Comparison of ENCODE assay signal across 1 cellular context in genomic region chr19:54133312-54133956, GRCh38.
TF ChIP-seq lines count a peak whose summit lies in the region.

No MANE protein-coding gene starts in this region.

TF ChIP-seq in H1, 55 proteins besides CTCF, POLR2A, EP300 and RAD21:
- no peak for TF ChIP-seq JUND (IDR thresholded peaks at IDR 0.05; ENCODE audit: low read length)
- peak; percentile 69; the same call in 1 of the 2 replicates for TF ChIP-seq CBX5 (IDR thresholded peaks at IDR 0.05; ENCODE audit: low read depth, low read length)
- TF ChIP-seq POU5F1 (IDR thresholded peaks at IDR 0.05; ENCODE audit: low read depth, low read length): no peak
- no peak for TF ChIP-seq EZH2 (IDR thresholded peaks at IDR 0.05; ENCODE audit: low read depth, low read length, severe bottlenecking)
- TF ChIP-seq SUZ12 (IDR thresholded peaks at IDR 0.05; ENCODE audit: low read length): peak; percentile 37; the same call in 1 of the 2 replicates
- TF ChIP-seq ZNF274 (IDR thresholded peaks at IDR 0.05; ENCODE audit: borderline replicate concordance, extremely low read depth, low read length): no peak
- TF ChIP-seq, protein P1, sequence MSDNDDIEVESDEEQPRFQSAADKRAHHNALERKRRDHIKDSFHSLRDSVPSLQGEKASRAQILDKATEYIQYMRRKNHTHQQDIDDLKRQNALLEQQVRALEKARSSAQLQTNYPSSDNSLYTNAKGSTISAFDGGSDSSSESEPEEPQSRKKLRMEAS (IDR thresholded peaks at IDR 0.05): no peak
- no peak for TF ChIP-seq KDM4A (IDR thresholded peaks at IDR 0.05; ENCODE audit: low read depth, low read length, severe bottlenecking)
- TF ChIP-seq POLR2AphosphoS5 (IDR thresholded peaks at IDR 0.05; ENCODE audit: low read depth, low read length): peak; percentile 76
- TF ChIP-seq YY1 (IDR thresholded peaks at IDR 0.05; ENCODE audit: low read depth, low read length): peak; percentile 61; the same call in 1 of the 2 replicates
- no peak for TF ChIP-seq MAFK (IDR thresholded peaks at IDR 0.05; ENCODE audit: low read depth, low read length)
- no peak for TF ChIP-seq TBP (IDR thresholded peaks at IDR 0.05; ENCODE audit: low read depth, low read length)
- TF ChIP-seq CREB1 (IDR thresholded peaks at IDR 0.05): no peak
- TF ChIP-seq FOSL1 (IDR thresholded peaks at IDR 0.05; ENCODE audit: insufficient read depth, low read depth, low read length): 0 out of 2 replicates have a peak, but pooled peaks have one; percentile 25
- TF ChIP-seq, protein P2, sequence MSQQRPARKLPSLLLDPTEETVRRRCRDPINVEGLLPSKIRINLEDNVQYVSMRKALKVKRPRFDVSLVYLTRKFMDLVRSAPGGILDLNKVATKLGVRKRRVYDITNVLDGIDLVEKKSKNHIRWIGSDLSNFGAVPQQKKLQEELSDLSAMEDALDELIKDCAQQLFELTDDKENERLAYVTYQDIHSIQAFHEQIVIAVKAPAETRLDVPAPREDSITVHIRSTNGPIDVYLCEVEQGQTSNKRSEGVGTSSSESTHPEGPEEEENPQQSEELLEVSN (IDR thresholded peaks at IDR 0.05): no peak
- no peak for TF ChIP-seq HDAC6 (IDR thresholded peaks at IDR 0.05; ENCODE audit: low read depth, low read length)
- TF ChIP-seq, protein P3, sequence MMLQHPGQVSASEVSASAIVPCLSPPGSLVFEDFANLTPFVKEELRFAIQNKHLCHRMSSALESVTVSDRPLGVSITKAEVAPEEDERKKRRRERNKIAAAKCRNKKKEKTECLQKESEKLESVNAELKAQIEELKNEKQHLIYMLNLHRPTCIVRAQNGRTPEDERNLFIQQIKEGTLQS (IDR thresholded peaks at IDR 0.05; ENCODE audit: insufficient read depth, low read depth, low read length): peak; percentile 27; the same call in 1 of the 2 replicates
- peak; percentile 96 for TF ChIP-seq EGR1 (IDR thresholded peaks at IDR 0.05; ENCODE audit: borderline replicate concordance, low read depth, low read length)
- peak; percentile 71 for TF ChIP-seq RNF2 (IDR thresholded peaks at IDR 0.05; ENCODE audit: borderline replicate concordance, low read depth, low read length, missing control alignments, poor library complexity, severe bottlenecking)
- no peak for TF ChIP-seq SIX5 (IDR thresholded peaks at IDR 0.05; ENCODE audit: low read depth, low read length)
- TF ChIP-seq CHD2 (IDR thresholded peaks at IDR 0.05; ENCODE audit: low read length): no peak
- peak; percentile 24 for TF ChIP-seq SIRT6 (IDR thresholded peaks at IDR 0.05; ENCODE audit: low read length)
- TF ChIP-seq BCL11A (IDR thresholded peaks at IDR 0.05; ENCODE audit: low read depth in 2 of 2, low read length in 2 of 2): no peak
- no peak for TF ChIP-seq CHD1 (IDR thresholded peaks at IDR 0.05; ENCODE audit: low read depth, low read length)
- peak; percentile 70; the same call in 1 of the 2 replicates for TF ChIP-seq RXRA (IDR thresholded peaks at IDR 0.05; ENCODE audit: insufficient read depth, low read depth, low read length)
- no peak for TF ChIP-seq GABPA (IDR thresholded peaks at IDR 0.05; ENCODE audit: borderline replicate concordance, insufficient read depth, low read length)
- TF ChIP-seq BACH1 (IDR thresholded peaks at IDR 0.05; ENCODE audit: low read length): no peak
- no peak for TF ChIP-seq BRCA1 (IDR thresholded peaks at IDR 0.05; ENCODE audit: low read depth, low read length)
- no peak for TF ChIP-seq TAF1 (IDR thresholded peaks at IDR 0.05; ENCODE audit: low read depth, low read length)
- no peak for TF ChIP-seq ASH2L (IDR thresholded peaks at IDR 0.05; ENCODE audit: low read length)
- TF ChIP-seq, protein P4, sequence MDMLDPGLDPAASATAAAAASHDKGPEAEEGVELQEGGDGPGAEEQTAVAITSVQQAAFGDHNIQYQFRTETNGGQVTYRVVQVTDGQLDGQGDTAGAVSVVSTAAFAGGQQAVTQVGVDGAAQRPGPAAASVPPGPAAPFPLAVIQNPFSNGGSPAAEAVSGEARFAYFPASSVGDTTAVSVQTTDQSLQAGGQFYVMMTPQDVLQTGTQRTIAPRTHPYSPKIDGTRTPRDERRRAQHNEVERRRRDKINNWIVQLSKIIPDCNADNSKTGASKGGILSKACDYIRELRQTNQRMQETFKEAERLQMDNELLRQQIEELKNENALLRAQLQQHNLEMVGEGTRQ (IDR thresholded peaks at IDR 0.05; ENCODE audit: low read length): no peak
- TF ChIP-seq HDAC2 (IDR thresholded peaks at IDR 0.05; ENCODE audit: borderline replicate concordance in 1 of 2, low read depth in 2 of 2, low read length in 2 of 2): peak in 1 of 2 experiments; percentile 87; a peak in 1 of 4 replicates
- TF ChIP-seq, protein P5, sequence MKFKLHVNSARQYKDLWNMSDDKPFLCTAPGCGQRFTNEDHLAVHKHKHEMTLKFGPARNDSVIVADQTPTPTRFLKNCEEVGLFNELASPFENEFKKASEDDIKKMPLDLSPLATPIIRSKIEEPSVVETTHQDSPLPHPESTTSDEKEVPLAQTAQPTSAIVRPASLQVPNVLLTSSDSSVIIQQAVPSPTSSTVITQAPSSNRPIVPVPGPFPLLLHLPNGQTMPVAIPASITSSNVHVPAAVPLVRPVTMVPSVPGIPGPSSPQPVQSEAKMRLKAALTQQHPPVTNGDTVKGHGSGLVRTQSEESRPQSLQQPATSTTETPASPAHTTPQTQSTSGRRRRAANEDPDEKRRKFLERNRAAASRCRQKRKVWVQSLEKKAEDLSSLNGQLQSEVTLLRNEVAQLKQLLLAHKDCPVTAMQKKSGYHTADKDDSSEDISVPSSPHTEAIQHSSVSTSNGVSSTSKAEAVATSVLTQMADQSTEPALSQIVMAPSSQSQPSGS (IDR thresholded peaks at IDR 0.05; ENCODE audit: low read length): 0 out of 2 replicates have a peak, but pooled peaks have one; percentile 12
- 0 out of 2 replicates have a peak, but pooled peaks have one; percentile 23 for TF ChIP-seq PHF8 (conservative IDR thresholded peaks at IDR 0.05; ENCODE audit: low read depth, low read length)
- TF ChIP-seq CTBP2 (IDR thresholded peaks at IDR 0.05; ENCODE audit: borderline replicate concordance, insufficient read depth, insufficient read length, low read length): peak; percentile 97
